In the genomic region with DNA sequence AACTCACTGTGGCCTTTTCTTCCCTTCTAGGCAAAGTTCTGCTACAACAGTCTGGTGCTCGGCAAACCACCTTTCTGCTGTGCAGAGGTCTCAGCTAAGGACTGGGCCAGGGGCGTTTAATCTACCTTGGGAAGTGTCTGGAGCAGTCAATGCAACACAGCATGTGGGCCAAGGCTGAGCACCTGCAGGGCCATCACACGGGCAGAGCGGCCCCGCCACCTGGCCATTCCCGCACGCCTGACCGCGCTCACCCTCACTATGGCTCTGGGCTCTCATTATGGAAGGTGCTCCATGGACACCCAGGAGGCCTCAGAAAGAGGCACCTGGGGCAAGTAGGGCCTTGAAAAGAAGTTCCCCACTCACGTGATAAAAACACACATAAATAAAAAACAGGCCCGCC, we compare ENCODE assay signal across 21 cellular contexts.
"Had no signal": no experiment of that assay in that cellular context is flagged by ENCODE, and none has a peak within 500 bp of the region (broad histone marks: within the 10 kb centered on the region; RNA-seq: fewer than 3 reads in every experiment).

No MANE protein-coding gene starts in this region.

- H3K27me3 ChIP-seq: body of pancreas, heart left ventricle, ovary, right lobe of liver had no signal

- H3K4me3 Mint-ChIP-seq: activated CD8-positive, alpha-beta T cell treated with anti-CD3 and anti-CD28 coated beads for 36 hours; activated naive CD8-positive, alpha-beta T cell treated with anti-CD3 and anti-CD28 coated beads for 36 hours; activated T-cell treated with anti-CD3 and anti-CD28 coated beads, Interleukin-2, amount 50 U/mL, for 72 hours; immature natural killer cell; mesothelial cell of epicardium; stimulated activated naive CD8-positive, alpha-beta T cell treated with anti-CD3 and anti-CD28 coated beads, Interleukin-15, amount 100 ng/mL, for 72 hours; T-cell; type B pancreatic cell had no signal

- H3K27ac Mint-ChIP-seq: activated CD8-positive, alpha-beta T cell treated with anti-CD3 and anti-CD28 coated beads for 36 hours; activated naive CD8-positive, alpha-beta T cell treated with anti-CD3 and anti-CD28 coated beads for 36 hours; activated T-cell treated with anti-CD3 and anti-CD28 coated beads, Interleukin-2, amount 50 U/mL, for 72 hours; mesothelial cell of epicardium; stimulated activated naive CD8-positive, alpha-beta T cell treated with anti-CD3 and anti-CD28 coated beads, Interleukin-15, amount 100 ng/mL, for 72 hours; T-cell; type B pancreatic cell had no signal

- H3K27ac ChIP-seq: body of pancreas, epithelial cell of prostate, heart left ventricle, ovary, right lobe of liver had no signal

- H3K9me3 ChIP-seq: body of pancreas, heart left ventricle, ovary, right lobe of liver had no signal

- ATAC-seq: activated CD8-positive, alpha-beta T cell treated with anti-CD3 and anti-CD28 coated beads for 36 hours; activated T-cell treated with anti-CD3 and anti-CD28 coated beads, Interleukin-2, amount 50 U/mL, for 72 hours; body of pancreas; heart left ventricle; right lobe of liver; stimulated activated naive CD8-positive, alpha-beta T cell treated with anti-CD3 and anti-CD28 coated beads, Interleukin-15, amount 100 ng/mL, for 72 hours; T-cell had no signal

- H3K4me3 ChIP-seq: body of pancreas, heart left ventricle, ovary, right lobe of liver, smooth muscle cell had no signal

- H3K9me3 Mint-ChIP-seq: activated CD8-positive, alpha-beta T cell treated with anti-CD3 and anti-CD28 coated beads for 36 hours; activated naive CD8-positive, alpha-beta T cell treated with anti-CD3 and anti-CD28 coated beads for 36 hours; activated T-cell treated with anti-CD3 and anti-CD28 coated beads, Interleukin-2, amount 50 U/mL, for 72 hours; mesothelial cell of epicardium; stimulated activated naive CD8-positive, alpha-beta T cell treated with anti-CD3 and anti-CD28 coated beads, Interleukin-15, amount 100 ng/mL, for 72 hours; T-cell; type B pancreatic cell had no signal

- H3K4me1 Mint-ChIP-seq: mesothelial cell of epicardium had no signal

- DNase-seq: activated CD4-positive, alpha-beta T cell treated with anti-CD3 and anti-CD28 coated beads for 4 hours; activated CD8-positive, alpha-beta memory T cell treated with anti-CD3 and anti-CD28 coated beads, Interleukin-2, amount 50 U/mL, for 48 hours; activated CD8-positive, alpha-beta T cell treated with anti-CD3 and anti-CD28 coated beads for 36 hours; activated gamma-delta T cell; activated naive CD8-positive, alpha-beta T cell treated with anti-CD3 and anti-CD28 coated beads for 36 hours; activated T-cell treated with anti-CD3 and anti-CD28 coated beads, Interleukin-2, amount 50 U/mL, for 72 hours; amygdala; body of pancreas; central memory CD4-positive, alpha-beta T cell; cortex of kidney; effector memory CD4-positive, alpha-beta T cell; heart left ventricle; immature natural killer cell; ovary; right lobe of liver; stimulated activated naive CD8-positive, alpha-beta T cell treated with anti-CD3 and anti-CD28 coated beads, Interleukin-15, amount 100 ng/mL, for 72 hours; T-cell had no signal

- H3K27me3 Mint-ChIP-seq: activated CD8-positive, alpha-beta T cell treated with anti-CD3 and anti-CD28 coated beads for 36 hours; activated naive CD8-positive, alpha-beta T cell treated with anti-CD3 and anti-CD28 coated beads for 36 hours; stimulated activated naive CD8-positive, alpha-beta T cell treated with anti-CD3 and anti-CD28 coated beads, Interleukin-15, amount 100 ng/mL, for 72 hours; T-cell; type B pancreatic cell had no signal

- H3K4me1 ChIP-seq: body of pancreas had no signal

- H3K4me2 ChIP-seq: smooth muscle cell had no signal
